ENCODE assay signal across 25 cellular contexts in the genomic region with DNA sequence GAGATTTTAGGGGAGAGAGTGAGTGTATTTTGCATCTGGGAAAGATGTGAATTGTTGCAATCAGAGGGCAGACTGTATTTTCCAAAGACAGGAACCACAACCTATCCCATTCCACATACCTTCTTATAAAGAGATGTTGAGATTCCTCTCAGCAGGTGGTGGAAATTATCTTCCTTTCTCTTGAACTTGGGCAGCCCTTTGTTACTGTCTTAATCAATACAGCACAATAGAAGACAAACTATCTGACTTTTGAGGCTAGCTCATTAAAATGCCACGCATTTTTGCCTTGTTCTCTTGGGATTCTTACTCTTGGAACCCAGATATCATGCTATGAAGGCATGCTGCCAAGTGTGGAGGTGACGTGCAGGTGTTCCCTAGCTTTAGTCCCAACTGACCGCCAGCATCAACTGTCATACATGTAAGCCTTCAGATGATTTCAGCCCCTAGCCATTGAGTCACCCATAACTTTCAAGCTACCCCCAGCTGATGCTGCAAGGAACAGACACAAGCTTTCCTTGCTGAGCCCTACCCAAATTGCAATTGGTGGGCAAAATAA.
"Had no signal": no experiment of that assay in that cellular context is flagged by ENCODE, and none has a peak within 500 bp of the region (broad histone marks: within the 10 kb centered on the region; RNA-seq: fewer than 3 reads in every experiment).

No MANE protein-coding gene starts in this region.

- ATAC-seq: effector memory CD8-positive, alpha-beta T cell; gastrocnemius medialis; left lung; right lobe of liver; stimulated activated effector memory CD8-positive, alpha-beta T cell treated with anti-CD3 and anti-CD28 coated beads, Interleukin-12 subunit alpha, Interleukin-12 subunit beta, amount 100 ng/mL, for 72 hours had no signal

- H3K9me3 ChIP-seq: esophagus muscularis mucosa, gastrocnemius medialis, left lung, right lobe of liver, suprapubic skin, transverse colon had no signal

- DNase-seq: activated CD4-positive, alpha-beta T cell treated with anti-CD3 and anti-CD28 coated beads, Interleukin-2, amount 50 U/mL, for 1 hour; activated CD4-positive, CD25-positive, alpha-beta regulatory T cell treated with anti-CD3 and anti-CD28 coated beads, Interleukin-2, amount 50 U/mL, for 72 hours; activated gamma-delta T cell treated with Interleukin-2 at 50 U/mL for 16 hours; activated T-cell treated with anti-CD3 and anti-CD28 coated beads, Interleukin-2, amount 50 U/mL, for 1 hour; anterior cingulate cortex; brain microvascular endothelial cell; central memory CD4-positive, alpha-beta T cell; effector memory CD8-positive, alpha-beta T cell; gastrocnemius medialis; head of caudate nucleus; kidney; left lung; occipital lobe; right lobe of liver; small intestine; stimulated activated CD4-positive, alpha-beta T cell treated with anti-CD3 and anti-CD28 coated beads, Interleukin-2, amount 100 ng/mL, for 24 hours; stimulated activated naive CD8-positive, alpha-beta T cell treated with anti-CD3 and anti-CD28 coated beads, Interleukin-15, amount 100 ng/mL, for 72 hours; transverse colon had no signal

- H3K4me3 ChIP-seq: esophagus muscularis mucosa, gastrocnemius medialis, left lung, lung, right lobe of liver, suprapubic skin, transverse colon had no signal

- H3K36me3 ChIP-seq: brain microvascular endothelial cell, gastrocnemius medialis, left lung, suprapubic skin, transverse colon had no signal

- H3K4me1 ChIP-seq: gastrocnemius medialis, left lung, suprapubic skin had no signal

- H3K27me3 ChIP-seq: brain microvascular endothelial cell, esophagus muscularis mucosa, gastrocnemius medialis, left lung, right lobe of liver, suprapubic skin, transverse colon had no signal

- H3K4me3 Mint-ChIP-seq: activated naive CD4-positive, alpha-beta T cell treated with anti-CD3 and anti-CD28 coated beads, Interleukin-2, amount 50 U/mL, for 24 hours; effector memory CD8-positive, alpha-beta T cell; neural crest cell; stimulated activated effector memory CD8-positive, alpha-beta T cell treated with anti-CD3 and anti-CD28 coated beads, Interleukin-12 subunit alpha, Interleukin-12 subunit beta, amount 100 ng/mL, for 72 hours; stimulated activated naive CD8-positive, alpha-beta T cell treated with anti-CD3 and anti-CD28 coated beads, Interleukin-15, amount 100 ng/mL, for 72 hours had no signal

- H3K36me3 Mint-ChIP-seq: activated naive CD4-positive, alpha-beta T cell treated with anti-CD3 and anti-CD28 coated beads, Interleukin-2, amount 50 U/mL, for 24 hours; stimulated activated effector memory CD8-positive, alpha-beta T cell treated with anti-CD3 and anti-CD28 coated beads, Interleukin-12 subunit alpha, Interleukin-12 subunit beta, amount 100 ng/mL, for 72 hours had no signal

- H3K4me1 Mint-ChIP-seq: activated naive CD4-positive, alpha-beta T cell treated with anti-CD3 and anti-CD28 coated beads, Interleukin-2, amount 50 U/mL, for 24 hours; neural crest cell; stimulated activated effector memory CD8-positive, alpha-beta T cell treated with anti-CD3 and anti-CD28 coated beads, Interleukin-12 subunit alpha, Interleukin-12 subunit beta, amount 100 ng/mL, for 72 hours; stimulated activated naive CD8-positive, alpha-beta T cell treated with anti-CD3 and anti-CD28 coated beads, Interleukin-15, amount 100 ng/mL, for 72 hours had no signal

- H3K9me3 Mint-ChIP-seq: activated naive CD4-positive, alpha-beta T cell treated with anti-CD3 and anti-CD28 coated beads, Interleukin-2, amount 50 U/mL, for 24 hours; effector memory CD8-positive, alpha-beta T cell; neural crest cell; stimulated activated effector memory CD8-positive, alpha-beta T cell treated with anti-CD3 and anti-CD28 coated beads, Interleukin-12 subunit alpha, Interleukin-12 subunit beta, amount 100 ng/mL, for 72 hours; stimulated activated naive CD8-positive, alpha-beta T cell treated with anti-CD3 and anti-CD28 coated beads, Interleukin-15, amount 100 ng/mL, for 72 hours had no signal

- H3K27ac Mint-ChIP-seq: activated naive CD4-positive, alpha-beta T cell treated with anti-CD3 and anti-CD28 coated beads, Interleukin-2, amount 50 U/mL, for 24 hours; effector memory CD8-positive, alpha-beta T cell; stimulated activated effector memory CD8-positive, alpha-beta T cell treated with anti-CD3 and anti-CD28 coated beads, Interleukin-12 subunit alpha, Interleukin-12 subunit beta, amount 100 ng/mL, for 72 hours; stimulated activated naive CD8-positive, alpha-beta T cell treated with anti-CD3 and anti-CD28 coated beads, Interleukin-15, amount 100 ng/mL, for 72 hours had no signal

- H3K27ac ChIP-seq: brain microvascular endothelial cell, gastrocnemius medialis, left lung, right lobe of liver, suprapubic skin, VCaP had no signal
